ENCODE assay signal across 26 cellular contexts in the genomic region with DNA sequence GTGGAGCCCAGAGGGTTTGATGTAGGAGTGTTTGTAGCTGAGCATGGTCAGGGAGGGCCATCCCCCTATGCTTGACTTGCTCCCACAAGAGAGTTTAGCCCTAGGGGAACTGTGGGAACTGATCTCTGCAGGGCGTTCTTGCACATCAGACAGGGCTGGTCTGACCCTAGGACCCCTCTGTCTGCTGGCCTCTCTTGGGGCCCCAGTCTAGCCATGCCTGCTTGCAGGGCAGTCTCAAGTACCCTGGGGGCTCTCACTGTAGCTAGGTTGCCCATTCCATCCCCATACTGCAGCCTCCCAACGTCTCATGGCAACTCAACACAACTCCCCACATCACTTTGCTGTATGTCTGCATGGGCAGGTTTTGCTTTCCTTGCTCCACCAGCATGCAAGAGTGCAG.
DNase-seq lines count a peak whose midpoint lies in the region; ATAC-seq, FAIRE-seq and TF ChIP-seq lines count a peak whose summit lies in the region.
"Had no signal": no experiment of that assay in that cellular context is flagged by ENCODE, and none has a peak within 500 bp of the region (broad histone marks: within the 10 kb centered on the region; RNA-seq: fewer than 3 reads in every experiment).

No MANE protein-coding gene starts in this region.

- H3K79me2 ChIP-seq in H9 (ENCODE audit: insufficient read depth, low read length) = no peaks in the 10 kb centered on the region
- no peaks in the 10 kb centered on the region for H3K79me2 ChIP-seq in H1 (ENCODE audit: control insufficient read depth in 1 of 2, insufficient read depth in 2 of 2, low read length in 2 of 2)

- H3K27me3 Mint-ChIP-seq in H9 (ENCODE audit: low read depth) = no peaks in the 10 kb centered on the region
- H3K27me3 Mint-ChIP-seq: CD4-positive, alpha-beta T cell had no signal

- H3K36me3 Mint-ChIP-seq in H9 (ENCODE audit: insufficient read depth in 1 of 3, low read depth in 3 of 3) = no peaks in the 10 kb centered on the region
- H3K36me3 Mint-ChIP-seq in stimulated activated effector memory CD8-positive, alpha-beta T cell treated with anti-CD3 and anti-CD28 coated beads, Interleukin-12 subunit alpha, Interleukin-12 subunit beta, amount 100 ng/mL, for 72 hours = no peaks in the 10 kb centered on the region
- H3K36me3 Mint-ChIP-seq: CD14-positive monocyte; CD8-positive, alpha-beta memory T cell had no signal

- H3K18ac ChIP-seq in H9 (ENCODE audit: insufficient read length, low read depth, low read length) (no peak overlapping the region), H1 (ENCODE audit: extremely low read depth, low read length) (no peak overlapping the region), neuronal stem cell (ENCODE audit: low read length) (no peak overlapping the region)

- H2BK20ac ChIP-seq in H9 (ENCODE audit: low read depth, low read length, poor library complexity, severe bottlenecking) = no peak overlapping the region
- H2BK20ac ChIP-seq in H1 (ENCODE audit: low read length) = no peak overlapping the region

- H2AK5ac ChIP-seq in H9 (ENCODE audit: insufficient read length, low read length) (no peak overlapping the region), H1 (ENCODE audit: low read depth, low read length) (no peak overlapping the region), neuronal stem cell (ENCODE audit: low read depth, low read length) (no peak overlapping the region)

- H3K4ac ChIP-seq in H9 (ENCODE audit: low read depth, low read length) (no peak overlapping the region), H1 (replicated peaks; ENCODE audit: insufficient read length, low read depth, low read length) (no peak overlapping the region), neuronal stem cell (ENCODE audit: low read length) (no peak overlapping the region)

- no peak for TF ChIP-seq CTCF in H9 (conservative IDR thresholded peaks at IDR 0.05)
- TF ChIP-seq CTCF in H1 (IDR thresholded peaks at IDR 0.05; ENCODE audit: control extremely low read depth in 1 of 3, insufficient read depth in 1 of 3, low read depth in 1 of 3, low read length in 3 of 3) = no peak
- TF ChIP-seq CTCF in stomach (IDR thresholded peaks at IDR 0.05) = no peak
- TF ChIP-seq CTCF in spleen (IDR thresholded peaks at IDR 0.05 in 8 of 11, conservative IDR thresholded peaks at IDR 0.05 in 3 of 11) = no peak

- POLR2A ChIA-PET in H1 (lab: Charles Lee; ENCODE audit: partially characterized antibody) = no interaction called here

- H4K8ac ChIP-seq in H9 (replicated peaks; ENCODE audit: insufficient read length, low read depth, low read length) (no peak overlapping the region), H1 (ENCODE audit: extremely low read depth, insufficient read depth, low read length) (peak overlapping the region; percentile 62; the same call in 1 of the 2 replicates), neuronal stem cell (ENCODE audit: low read depth, low read length) (no peak overlapping the region)

- H3K4me3 ChIP-seq in H1 (ENCODE audit: extremely low read depth in 1 of 4, insufficient read depth in 2 of 4, low read depth in 3 of 4, low read length in 4 of 4) (no peak overlapping the region), neuronal stem cell (ENCODE audit: low read length in 2 of 2) (no peak overlapping the region), stomach (no peak overlapping the region), spleen (no peak overlapping the region)
- H3K4me3 ChIP-seq: A549; BLaER1 treated with 17β-estradiol and CSF1 and Interleukin-3, amounts not matched to agents 10 nM and 100 nM; GM12878 had no signal

- H3K27ac Mint-ChIP-seq in H9 = no peak overlapping the region
- no peak overlapping the region for H3K27ac Mint-ChIP-seq in stimulated activated effector memory CD8-positive, alpha-beta T cell treated with anti-CD3 and anti-CD28 coated beads, Interleukin-12 subunit alpha, Interleukin-12 subunit beta, amount 100 ng/mL, for 72 hours
- H3K27ac Mint-ChIP-seq: CD14-positive monocyte; CD4-positive, alpha-beta T cell; CD8-positive, alpha-beta memory T cell had no signal

- no peak for FAIRE-seq in H1 (lab: Jason Lieb, UNC)
- FAIRE-seq: A549, D721Med, GM12878 had no signal

- TF ChIP-seq EP300 in H1 (IDR thresholded peaks at IDR 0.05; ENCODE audit: borderline replicate concordance in 1 of 2, low read depth in 2 of 2, low read length in 2 of 2) = no peak
- TF ChIP-seq EP300 in stomach (IDR thresholded peaks at IDR 0.05) = no peak

- H3K23me2 ChIP-seq in H9 (ENCODE audit: insufficient read length, low read depth, low read length, poor library complexity, severe bottlenecking) (no peaks in the 10 kb centered on the region), H1 (ENCODE audit: low read depth, low read length) (no peaks in the 10 kb centered on the region)

- H3K23ac ChIP-seq in H9 (ENCODE audit: insufficient read length, low read depth, low read length) (no peak overlapping the region), H1 (ENCODE audit: insufficient read length) (no peak overlapping the region), neuronal stem cell (ENCODE audit: low read depth, low read length, poor library complexity) (no peak overlapping the region)

- no peak overlapping the region for H4K5ac ChIP-seq in H9 (ENCODE audit: insufficient read length, low read depth, low read length)
- no peak overlapping the region for H4K5ac ChIP-seq in H1 (ENCODE audit: insufficient read length, low read depth, low read length)

- intact Hi-C loops in stomach (cut with DNase I; ENCODE audit: low total_unique reads) (no loop called here), spleen (cut with DNase I; ENCODE audit: low total_unique reads) (no loop called here)

- H3K4me1 ChIP-seq in H9 (ENCODE audit: insufficient read depth, low read length) (no peaks in the 10 kb centered on the region), H1 (replicated peaks in 1 of 4; ENCODE audit: control insufficient read depth in 3 of 4, insufficient read depth in 4 of 4, low read length in 3 of 4) (no peaks in the 10 kb centered on the region), neuronal stem cell (ENCODE audit: control insufficient read depth in 2 of 2, insufficient read depth in 1 of 2, low read depth in 1 of 2, low read length in 2 of 2) (no peaks in the 10 kb centered on the region), stomach (no peaks in the 10 kb centered on the region), spleen (no peaks in the 10 kb centered on the region)
- H3K4me1 ChIP-seq: A549; BE2C; BLaER1 treated with 17β-estradiol and CSF1 and Interleukin-3, amounts not matched to agents 10 nM and 100 nM had no signal

- DNase-seq in H9 (no peak), H1 (ENCODE audit: low read depth in 1 of 2, low spot score in 2 of 2) (no peak), neuronal stem cell (ENCODE audit: low spot score) (no peak), stomach (no peak), spleen (no peak)
- no peak for DNase-seq in stimulated activated effector memory CD8-positive, alpha-beta T cell treated with anti-CD3 and anti-CD28 coated beads, Interleukin-12 subunit alpha, Interleukin-12 subunit beta, amount 100 ng/mL, for 72 hours (ENCODE audit: low spot score in 2 of 2)
- DNase-seq in stimulated activated CD4-positive, alpha-beta T cell treated with anti-CD3 and anti-CD28 coated beads, Interleukin-2, amount 100 ng/mL, for 24 hours = no peak
- DNase-seq: 8988T; ACHN; AML-193; BE2C; CD4-positive, alpha-beta T cell; CD8-positive, alpha-beta memory T cell; DMS 273 treated with DMSO at 0.1 percent for 48 hours; DMS79; EL; GDM1; GOT3; H7 had no signal

- no peak overlapping the region for H3K56ac ChIP-seq in H9 (ENCODE audit: insufficient read length, low read depth, low read length)
- H3K56ac ChIP-seq in H1 (replicated peaks; ENCODE audit: insufficient read length, low read depth, low read length) = no peak overlapping the region

- H3K4me2 ChIP-seq in H9 (ENCODE audit: insufficient read depth, insufficient read length, low read length) (no peak overlapping the region), H1 (ENCODE audit: insufficient read depth in 1 of 2, low read depth in 2 of 2, low read length in 2 of 2) (no peak overlapping the region), neuronal stem cell (ENCODE audit: insufficient read depth, low read length, poor library complexity, severe bottlenecking) (no peak overlapping the region)
- H3K4me2 ChIP-seq: A549; BLaER1 treated with 17β-estradiol and CSF1 and Interleukin-3, amounts not matched to agents 10 nM and 100 nM had no signal

- H3T11ph ChIP-seq in H9 (ENCODE audit: low read length) = no peak overlapping the region

- H3K79me1 ChIP-seq in H9 (ENCODE audit: insufficient read depth, low read depth, low read length, poor library complexity, severe bottlenecking) = no peaks in the 10 kb centered on the region
- no peaks in the 10 kb centered on the region for H3K79me1 ChIP-seq in H1 (ENCODE audit: low read depth, low read length)
- H3K79me1 ChIP-seq in neuronal stem cell (ENCODE audit: low read depth, low read length) = no peaks in the 10 kb centered on the region

- TF ChIP-seq POLR2A in H1 (IDR thresholded peaks at IDR 0.05; ENCODE audit: control extremely low read depth in 1 of 2, low read depth in 2 of 2, low read length in 2 of 2) (no peak), stomach (IDR thresholded peaks at IDR 0.05) (no peak), spleen (IDR thresholded peaks at IDR 0.05) (no peak)

- H3K9me3 ChIP-seq in H9 (ENCODE audit: control insufficient read depth, low read depth, low read length) = no peaks in the 10 kb centered on the region
- no peaks in the 10 kb centered on the region for H3K9me3 ChIP-seq in H1 (ENCODE audit: insufficient read depth in 2 of 2, low read depth in 1 of 2, low read length in 1 of 2)
- no peaks in the 10 kb centered on the region for H3K9me3 ChIP-seq in neuronal stem cell (replicated peaks in 1 of 2; ENCODE audit: control insufficient read depth in 2 of 2, insufficient read depth in 1 of 2, low read depth in 1 of 2, low read length in 2 of 2)
- peaks cover 0 to 15% (median 7%) of the 10 kb centered on the region in 4 donors for H3K9me3 ChIP-seq in stomach
- peaks cover 0 to 10% (median 0%) of the 10 kb centered on the region in 8 donors for H3K9me3 ChIP-seq in spleen
- H3K9me3 ChIP-seq: A549; BE2C; BLaER1 treated with 17β-estradiol and CSF1 and Interleukin-3, amounts not matched to agents 10 nM and 100 nM had no signal

- H2BK120ac ChIP-seq in H9 (ENCODE audit: low read depth, low read length, poor library complexity, severe bottlenecking) (no peak overlapping the region), H1 (replicated peaks; ENCODE audit: low read depth, low read length) (no peak overlapping the region), neuronal stem cell (ENCODE audit: low read depth, low read length) (no peak overlapping the region)

- H2BK12ac ChIP-seq in H9 (ENCODE audit: insufficient read length, low read depth, low read length) (no peak overlapping the region), H1 (ENCODE audit: low read depth, low read length) (no peak overlapping the region), neuronal stem cell (ENCODE audit: low read length) (no peak overlapping the region)

- H2BK15ac ChIP-seq in H9 (ENCODE audit: low read depth, low read length) (no peak overlapping the region), H1 (ENCODE audit: low read length) (no peak overlapping the region), neuronal stem cell (ENCODE audit: low read length) (no peak overlapping the region)

- no peak overlapping the region for H2BK5ac ChIP-seq in H9 (ENCODE audit: insufficient read length, low read length)
- H2BK5ac ChIP-seq in H1 (ENCODE audit: low read depth, low read length) = no peak overlapping the region
- H2BK5ac ChIP-seq in neuronal stem cell (ENCODE audit: low read length) = no peak overlapping the region

- no peaks in the 10 kb centered on the region for H4K20me1 ChIP-seq in H9 (ENCODE audit: control insufficient read depth, insufficient read depth, insufficient read length)
- H4K20me1 ChIP-seq in H1 (replicated peaks in 1 of 2; ENCODE audit: control insufficient read depth in 1 of 2, insufficient read depth in 2 of 2, low read length in 2 of 2) = no peaks in the 10 kb centered on the region
- H4K20me1 ChIP-seq: BLaER1 treated with 17β-estradiol and CSF1 and Interleukin-3, amounts not matched to agents 10 nM and 100 nM had no signal

- peak; percentile 36 for ATAC-seq in stimulated activated effector memory CD8-positive, alpha-beta T cell treated with anti-CD3 and anti-CD28 coated beads, Interleukin-12 subunit alpha, Interleukin-12 subunit beta, amount 100 ng/mL, for 72 hours
- ATAC-seq in GM18502 (IDR thresholded peaks at IDR 0.05; ENCODE audit: poor library complexity, unreplicated experiment) = no peak
- ATAC-seq: A549, GM12878, HCT116 had no signal

- H3K4me3 Mint-ChIP-seq in H9 = no peak overlapping the region
- no peak overlapping the region for H3K4me3 Mint-ChIP-seq in stimulated activated effector memory CD8-positive, alpha-beta T cell treated with anti-CD3 and anti-CD28 coated beads, Interleukin-12 subunit alpha, Interleukin-12 subunit beta, amount 100 ng/mL, for 72 hours
- H3K4me3 Mint-ChIP-seq: CD14-positive monocyte; CD4-positive, alpha-beta T cell; CD8-positive, alpha-beta memory T cell had no signal

- no peaks in the 10 kb centered on the region for H3K36me3 ChIP-seq in H1 (ENCODE audit: control insufficient read depth in 2 of 4, insufficient read depth in 4 of 4, low read length in 3 of 4)
- no peaks in the 10 kb centered on the region for H3K36me3 ChIP-seq in neuronal stem cell (replicated peaks in 1 of 2; ENCODE audit: control insufficient read depth in 2 of 2, insufficient read depth in 2 of 2, low read length in 2 of 2)
- H3K36me3 ChIP-seq in stomach = no peaks in the 10 kb centered on the region
- H3K36me3 ChIP-seq in spleen = no peaks in the 10 kb centered on the region
- H3K36me3 ChIP-seq: BE2C; BLaER1 treated with 17β-estradiol and CSF1 and Interleukin-3, amounts not matched to agents 10 nM and 100 nM had no signal

- H3K14ac ChIP-seq in H9 (ENCODE audit: insufficient read depth, low read length) (peak overlapping the region; percentile 31; the same call in 1 of the 2 replicates), H1 (ENCODE audit: insufficient read length) (no peak overlapping the region), neuronal stem cell (ENCODE audit: low read length) (peak overlapping the region; percentile 78)

- H4K91ac ChIP-seq in H9 (ENCODE audit: insufficient read length, low read depth, low read length) (no peak overlapping the region), H1 (replicated peaks; ENCODE audit: insufficient read length, low read length) (no peak overlapping the region), neuronal stem cell (ENCODE audit: low read depth, low read length, poor library complexity) (no peak overlapping the region)

- no peak overlapping the region for H3K9ac ChIP-seq in H9 (ENCODE audit: extremely low read depth, insufficient read length, low read length)
- H3K9ac ChIP-seq in H1 (replicated peaks in 1 of 4; ENCODE audit: extremely low read depth in 1 of 4, low read depth in 3 of 4, low read length in 3 of 4) = no peak overlapping the region
- no peak overlapping the region for H3K9ac ChIP-seq in neuronal stem cell (ENCODE audit: low read depth, low read length, poor library complexity)
- H3K9ac ChIP-seq: BLaER1 treated with 17β-estradiol and CSF1 and Interleukin-3, amounts not matched to agents 10 nM and 100 nM had no signal

- no peak for TF ChIP-seq RAD21 in H1 (IDR thresholded peaks at IDR 0.05 in 1 of 2, conservative IDR thresholded peaks at IDR 0.05 in 1 of 2; ENCODE audit: low read depth in 2 of 2, low read length in 2 of 2)

- no peak overlapping the region for H3K27ac ChIP-seq in H9 (ENCODE audit: insufficient read length, low read depth, low read length)
- no peak overlapping the region for H3K27ac ChIP-seq in H1 (ENCODE audit: low read depth, low read length)
- no peak overlapping the region for H3K27ac ChIP-seq in neuronal stem cell (replicated peaks; ENCODE audit: low read length)
- H3K27ac ChIP-seq in stomach = no peak overlapping the region
- H3K27ac ChIP-seq in spleen = no peak overlapping the region
- H3K27ac ChIP-seq: A549; BLaER1 treated with 17β-estradiol and CSF1 and Interleukin-3, amounts not matched to agents 10 nM and 100 nM had no signal

- CTCF ChIA-PET in H1 (lab: Charles Lee; ENCODE audit: partially characterized antibody) = interaction anchor here (0.6 kb wide), 1 partner anchor 95 kb away, joined by 3 read pairs; no protein-coding TSS in a partner anchor

- no peaks in the 10 kb centered on the region for H3K4me1 Mint-ChIP-seq in H9
- H3K4me1 Mint-ChIP-seq in stimulated activated effector memory CD8-positive, alpha-beta T cell treated with anti-CD3 and anti-CD28 coated beads, Interleukin-12 subunit alpha, Interleukin-12 subunit beta, amount 100 ng/mL, for 72 hours = no peaks in the 10 kb centered on the region
- H3K4me1 Mint-ChIP-seq: CD14-positive monocyte; CD8-positive, alpha-beta memory T cell had no signal

- H3K9me3 Mint-ChIP-seq in H9 = peaks cover 0 to 3% of the 10 kb centered on the region in 2 experiments; a peak in 1 of 5 replicates
- H3K9me3 Mint-ChIP-seq in stimulated activated effector memory CD8-positive, alpha-beta T cell treated with anti-CD3 and anti-CD28 coated beads, Interleukin-12 subunit alpha, Interleukin-12 subunit beta, amount 100 ng/mL, for 72 hours = peaks cover 10% of the 10 kb centered on the region
- H3K9me3 Mint-ChIP-seq: CD4-positive, alpha-beta T cell had no signal

- WGBS in H9 (ENCODE audit: extremely low coverage, insufficient read length, low lambda C conversion rate) = no CpG with 5 or more reads among the region's 2 CpGs
- WGBS in H1 (ENCODE audit: extremely low coverage in 1 of 2, insufficient coverage in 1 of 2, insufficient read length in 1 of 2, insufficient replicate concordance in 2 of 2, low coverage in 1 of 2, low lambda C conversion rate in 2 of 2, missing lambda C conversion rate in 1 of 2), 2 experiments = 75% methylated on average over 2 of the region's 2 CpGs; no CpG with 5 or more reads in 1 of the 2 experiments
- no CpG with 5 or more reads among the region's 2 CpGs for WGBS in neuronal stem cell (ENCODE audit: extremely low coverage in 2 of 2, insufficient read length in 2 of 2, insufficient replicate concordance in 1 of 2), 2 donors
- 67 to 78% (median 71%) methylated on average over 1 to 2 of the region's 2 CpGs for WGBS in stomach, 5 donors
- WGBS in spleen, 5 donors = 68 to 92% (median 77%) methylated on average over 2 of the region's 2 CpGs

- H3K27me3 ChIP-seq in H9 (ENCODE audit: insufficient read depth, low read length) (no peaks in the 10 kb centered on the region), H1 (replicated peaks in 1 of 4; ENCODE audit: control insufficient read depth in 3 of 4, extremely low read depth in 1 of 4, insufficient read depth in 3 of 4, low read length in 3 of 4) (no peaks in the 10 kb centered on the region), neuronal stem cell (ENCODE audit: control insufficient read depth in 3 of 3, insufficient read depth in 3 of 3, low read depth in 1 of 3, low read length in 3 of 3) (no peaks in the 10 kb centered on the region), stomach (no peaks in the 10 kb centered on the region), spleen (replicated peaks in 1 of 7) (no peaks in the 10 kb centered on the region)
- H3K27me3 ChIP-seq: BE2C; BLaER1 treated with 17β-estradiol and CSF1 and Interleukin-3, amounts not matched to agents 10 nM and 100 nM had no signal

- H2AFZ ChIP-seq in H9 (ENCODE audit: low read length) (no peak overlapping the region), H1 (ENCODE audit: low read length) (no peak overlapping the region), neuronal stem cell (ENCODE audit: low read length) (peak overlapping the region; percentile 16)
